In the genomic region with DNA sequence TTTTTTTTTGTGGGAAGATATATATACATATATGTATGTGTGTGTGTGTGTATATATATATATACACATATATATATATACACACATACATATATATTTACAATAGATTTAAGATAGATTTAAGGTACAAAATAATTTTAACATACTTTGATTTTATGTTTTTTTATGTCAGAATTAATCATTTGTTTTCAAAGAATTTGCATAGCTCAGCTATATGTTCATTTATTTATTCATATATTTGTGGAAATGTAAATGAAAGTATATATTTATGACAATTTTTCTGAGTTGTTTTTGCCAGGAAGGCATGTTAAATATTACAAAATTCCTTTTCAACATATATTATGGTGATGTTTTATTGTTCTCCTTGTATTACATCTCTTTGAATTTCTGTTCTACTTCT, we compare ENCODE assay signal across 23 cellular contexts.
DNase-seq lines count a peak whose midpoint lies in the region; ATAC-seq, FAIRE-seq and TF ChIP-seq lines count a peak whose summit lies in the region.
"Had no signal": no experiment of that assay in that cellular context is flagged by ENCODE, and none has a peak within 500 bp of the region (broad histone marks: within the 10 kb centered on the region; RNA-seq: fewer than 3 reads in every experiment).

No MANE protein-coding gene starts in this region.

- no peak for TF ChIP-seq EP300 in HepG2 (IDR thresholded peaks at IDR 0.05; ENCODE audit: low read depth in 2 of 2, low read length in 2 of 2)
- no peak for TF ChIP-seq EP300 in HepG2 (CRISPR knock-in tag; IDR thresholded peaks at IDR 0.05; ENCODE audit: borderline replicate concordance)

- no peaks in the 10 kb centered on the region for H3K27me3 Mint-ChIP-seq in Caco-2 (ENCODE audit: insufficient read depth, unreplicated experiment)
- H3K27me3 Mint-ChIP-seq: CD4-positive, alpha-beta memory T cell; CD4-positive, CD25-positive, alpha-beta regulatory T cell; CD8-positive, alpha-beta memory T cell had no signal

- H2AFZ ChIP-seq in HepG2 (ENCODE audit: low read length): no peak overlapping the region

- H3K27ac Mint-ChIP-seq in Caco-2 (ENCODE audit: unreplicated experiment): no peak overlapping the region
- H3K27ac Mint-ChIP-seq: CD14-positive monocyte; CD4-positive, alpha-beta memory T cell; CD4-positive, CD25-positive, alpha-beta regulatory T cell; CD8-positive, alpha-beta memory T cell had no signal

- BruUV-seq in HepG2 (replicated peaks; lab: Mats Ljungman, UMichigan) (no TSS peak), Caco-2 (replicated peaks; lab: Mats Ljungman, UMichigan) (no TSS peak)

- TF ChIP-seq POLR2A in HepG2 (IDR thresholded peaks at IDR 0.05; ENCODE audit: insufficient read depth in 1 of 2, low read depth in 2 of 2, low read length in 2 of 2) (no peak), right lobe of liver (IDR thresholded peaks at IDR 0.05) (no peak)

- H3K36me3 Mint-ChIP-seq in Caco-2 (ENCODE audit: insufficient read depth, unreplicated experiment): no peaks in the 10 kb centered on the region
- H3K36me3 Mint-ChIP-seq: CD14-positive monocyte; CD4-positive, alpha-beta memory T cell; CD4-positive, CD25-positive, alpha-beta regulatory T cell; CD8-positive, alpha-beta memory T cell had no signal

- intact Hi-C loops in HepG2 (cut with micrococcal nuclease; ENCODE audit: unreplicated experiment): no loop called here
- intact Hi-C loops in right lobe of liver (cut with DNase I): no loop called here
- intact Hi-C loops in pancreas (cut with DNase I): no loop called here
- intact Hi-C loops in Caco-2 (cut with micrococcal nuclease; ENCODE audit: unreplicated experiment): no loop called here

- no peaks in the 10 kb centered on the region for H3K4me1 ChIP-seq in HepG2 (ENCODE audit: insufficient read depth, low read length)
- H3K4me1 ChIP-seq in right lobe of liver: no peaks in the 10 kb centered on the region
- no peaks in the 10 kb centered on the region for H3K4me1 ChIP-seq in pancreas
- H3K4me1 ChIP-seq in Caco-2: no peaks in the 10 kb centered on the region
- H3K4me1 ChIP-seq: BE2C, BLaER1 had no signal

- H3K4me3 ChIP-seq in HepG2 (replicated peaks in 1 of 3; ENCODE audit: insufficient read depth in 1 of 3, low read depth in 2 of 3, low read length in 3 of 3) (no peak overlapping the region), right lobe of liver (no peak overlapping the region), pancreas (no peak overlapping the region), Caco-2 (ENCODE audit: low read depth, low read length) (no peak overlapping the region)
- H3K4me3 ChIP-seq: BLaER1 had no signal

- H3K27ac ChIP-seq in HepG2 (ENCODE audit: extremely low read length, insufficient read depth, low read length): no peak overlapping the region
- H3K27ac ChIP-seq in right lobe of liver: no peak overlapping the region
- H3K27ac ChIP-seq in pancreas: no peak overlapping the region
- H3K27ac ChIP-seq: 22Rv1, BLaER1 had no signal

- in situ Hi-C loops in HepG2 (cut with HindIII; ENCODE audit: extremely low pct_ligation_motif_present, low pct_unique_long_range_greater_than_20kb): no loop called here

- POLR2A ChIA-PET in HepG2 (lab: Yijun Ruan, JAX): no interaction called here
- POLR2A ChIA-PET in Caco-2 (lab: Charles Lee): no interaction called here

- H3K9me3 ChIP-seq in HepG2 (ENCODE audit: low read length): peaks cover 79% of the 10 kb centered on the region
- no peaks in the 10 kb centered on the region for H3K9me3 ChIP-seq in right lobe of liver
- no peaks in the 10 kb centered on the region for H3K9me3 ChIP-seq in pancreas
- H3K9me3 ChIP-seq in Caco-2: no peaks in the 10 kb centered on the region
- H3K9me3 ChIP-seq: BE2C, BLaER1 had no signal

- no peaks in the 10 kb centered on the region for H3K36me3 ChIP-seq in HepG2 (replicated peaks in 1 of 2; ENCODE audit: control insufficient read depth in 1 of 2, insufficient read depth in 2 of 2, low read length in 2 of 2)
- H3K36me3 ChIP-seq in right lobe of liver: no peaks in the 10 kb centered on the region
- no peaks in the 10 kb centered on the region for H3K36me3 ChIP-seq in pancreas
- no peaks in the 10 kb centered on the region for H3K36me3 ChIP-seq in Caco-2 (ENCODE audit: control insufficient read depth, insufficient read depth, low read length)
- H3K36me3 ChIP-seq: BE2C, BLaER1 had no signal

- no peak overlapping the region for H3K4me2 ChIP-seq in HepG2 (ENCODE audit: low read depth, low read length)
- H3K4me2 ChIP-seq: BLaER1 had no signal

- no peak overlapping the region for H3K9ac ChIP-seq in HepG2 (ENCODE audit: insufficient read depth, low read depth, low read length)
- H3K9ac ChIP-seq: BLaER1 had no signal

- H3K27me3 ChIP-seq in HepG2 (ENCODE audit: control insufficient read depth in 1 of 2, insufficient read depth in 2 of 2, low read length in 2 of 2) (no peaks in the 10 kb centered on the region), right lobe of liver (no peaks in the 10 kb centered on the region), pancreas (no peaks in the 10 kb centered on the region), Caco-2 (replicated peaks; ENCODE audit: control insufficient read depth, insufficient read depth, low read length) (no peaks in the 10 kb centered on the region)
- H3K27me3 ChIP-seq: BE2C, BLaER1 had no signal

- CTCF ChIA-PET in HepG2 (lab: Yijun Ruan, JAX; ENCODE audit: low intra/inter-chr PET ratio, low total read pairs): no interaction called here
- CTCF ChIA-PET in Caco-2 (lab: Charles Lee): no interaction called here

- TF ChIP-seq RAD21 in HepG2 (CRISPR knock-in tag; IDR thresholded peaks at IDR 0.05): no peak

- H3K4me3 Mint-ChIP-seq in Caco-2 (ENCODE audit: unreplicated experiment): no peak overlapping the region
- H3K4me3 Mint-ChIP-seq: CD14-positive monocyte; CD4-positive, alpha-beta memory T cell; CD4-positive, CD25-positive, alpha-beta regulatory T cell; CD8-positive, alpha-beta memory T cell had no signal

- no peaks in the 10 kb centered on the region for H3K79me2 ChIP-seq in HepG2 (ENCODE audit: insufficient read depth, low read length)

- DNase-seq in HepG2 (ENCODE audit: low spot score) (no peak), right lobe of liver (no peak), pancreas (no peak), NCI-H69 (lab: John Stamatoyannopoulos, UW) (no peak), Caco-2 (no peak), GF-D8 (lab: John Stamatoyannopoulos, UW) (no peak)
- DNase-seq: ACHN; BE2C; C1 segment of cervical spinal cord; Calu3; CD4-positive, alpha-beta memory T cell; CD4-positive, CD25-positive, alpha-beta regulatory T cell; CD8-positive, alpha-beta memory T cell; COR-L47; DMS79 treated with DMSO at 0.1 percent for 48 hours; GDM1 had no signal

- no peaks in the 10 kb centered on the region for H3K4me1 Mint-ChIP-seq in Caco-2 (ENCODE audit: low read depth, unreplicated experiment)
- H3K4me1 Mint-ChIP-seq: CD14-positive monocyte; CD4-positive, alpha-beta memory T cell; CD4-positive, CD25-positive, alpha-beta regulatory T cell; CD8-positive, alpha-beta memory T cell had no signal

- no peak for TF ChIP-seq CTCF in HepG2 (CRISPR knock-in tag; IDR thresholded peaks at IDR 0.05)
- no peak for TF ChIP-seq CTCF in right lobe of liver (IDR thresholded peaks at IDR 0.05)
- TF ChIP-seq CTCF in pancreas (IDR thresholded peaks at IDR 0.05): no peak
- TF ChIP-seq CTCF in Caco-2 (IDR thresholded peaks at IDR 0.05; ENCODE audit: insufficient read depth in 1 of 2, low read depth in 1 of 2, low read length in 1 of 2, severe bottlenecking in 1 of 2, unreplicated experiment in 1 of 2): no peak

- no peak for FAIRE-seq in HepG2 (lab: Jason Lieb, UNC)
- FAIRE-seq in colon (lab: Jason Lieb, UNC): peak; percentile 73
- FAIRE-seq in pancreas (lab: Jason Lieb, UNC): peak; percentile 60
- FAIRE-seq: D721Med, GM12891, GM19239 had no signal

- H3K9me3 Mint-ChIP-seq in Caco-2 (ENCODE audit: unreplicated experiment): no peaks in the 10 kb centered on the region

- no peaks in the 10 kb centered on the region for H4K20me1 ChIP-seq in HepG2 (ENCODE audit: insufficient read depth, low read length)
- H4K20me1 ChIP-seq: BLaER1 had no signal

- ATAC-seq in HepG2: no peak
- ATAC-seq in right lobe of liver: no peak
- no peak for ATAC-seq in pancreas

TF ChIP-seq in HepG2, 621 proteins besides CTCF, POLR2A, EP300 and RAD21:
- TF ChIP-seq SNRNP70 (IDR thresholded peaks at IDR 0.05; ENCODE audit: low read depth, low read length) (no peak), ZNF780A (CRISPR knock-in tag; IDR thresholded peaks at IDR 0.05) (no peak), NFRKB (IDR thresholded peaks at IDR 0.05) (no peak), MAFF (IDR thresholded peaks at IDR 0.05; ENCODE audit: low read depth, low read length) (peak; percentile 51; the same call in 1 of the 2 replicates), ZNF136 (CRISPR knock-in tag; IDR thresholded peaks at IDR 0.05; ENCODE audit: low read depth) (no peak), MAFK (conservative IDR thresholded peaks at IDR 0.05 in 1 of 2, IDR thresholded peaks at IDR 0.05 in 1 of 2; ENCODE audit: low read length in 2 of 2) (peak; percentile 48 to 87; a peak in 3 of 4 replicates)
- TF ChIP-seq, protein P1, sequence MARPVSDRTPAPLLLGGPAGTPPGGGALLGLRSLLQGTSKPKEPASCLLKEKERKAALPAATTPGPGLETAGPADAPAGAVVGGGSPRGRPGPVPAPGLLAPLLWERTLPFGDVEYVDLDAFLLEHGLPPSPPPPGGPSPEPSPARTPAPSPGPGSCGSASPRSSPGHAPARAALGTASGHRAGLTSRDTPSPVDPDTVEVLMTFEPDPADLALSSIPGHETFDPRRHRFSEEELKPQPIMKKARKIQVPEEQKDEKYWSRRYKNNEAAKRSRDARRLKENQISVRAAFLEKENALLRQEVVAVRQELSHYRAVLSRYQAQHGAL (CRISPR knock-in tag; IDR thresholded peaks at IDR 0.05; ENCODE audit: not compliant biosample characterization): no peak
- TF ChIP-seq, protein P2, sequence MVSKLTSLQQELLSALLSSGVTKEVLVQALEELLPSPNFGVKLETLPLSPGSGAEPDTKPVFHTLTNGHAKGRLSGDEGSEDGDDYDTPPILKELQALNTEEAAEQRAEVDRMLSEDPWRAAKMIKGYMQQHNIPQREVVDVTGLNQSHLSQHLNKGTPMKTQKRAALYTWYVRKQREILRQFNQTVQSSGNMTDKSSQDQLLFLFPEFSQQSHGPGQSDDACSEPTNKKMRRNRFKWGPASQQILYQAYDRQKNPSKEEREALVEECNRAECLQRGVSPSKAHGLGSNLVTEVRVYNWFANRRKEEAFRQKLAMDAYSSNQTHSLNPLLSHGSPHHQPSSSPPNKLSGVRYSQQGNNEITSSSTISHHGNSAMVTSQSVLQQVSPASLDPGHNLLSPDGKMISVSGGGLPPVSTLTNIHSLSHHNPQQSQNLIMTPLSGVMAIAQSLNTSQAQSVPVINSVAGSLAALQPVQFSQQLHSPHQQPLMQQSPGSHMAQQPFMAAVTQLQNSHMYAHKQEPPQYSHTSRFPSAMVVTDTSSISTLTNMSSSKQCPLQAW (CRISPR knock-in tag; IDR thresholded peaks at IDR 0.05): no peak
